In the genomic region with DNA sequence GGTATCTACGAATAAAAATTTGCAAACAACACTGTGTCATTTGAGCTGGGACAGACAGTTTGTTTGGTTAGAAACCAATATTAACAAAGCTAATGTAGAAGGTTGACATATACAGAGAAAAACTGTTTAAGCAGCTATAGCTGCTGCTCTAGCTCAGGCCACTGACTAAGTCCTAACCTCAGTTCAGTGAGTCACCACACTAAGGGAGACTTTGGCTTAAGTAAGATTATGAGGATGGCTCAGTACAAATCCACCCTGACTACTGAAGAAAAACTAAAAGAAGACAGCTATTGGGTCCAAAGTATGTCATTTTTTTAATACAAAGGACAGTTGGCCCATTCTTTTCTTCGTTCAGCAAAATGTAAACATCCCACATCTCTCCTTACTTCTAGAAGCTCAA, we compare ENCODE assay signal across 24 cellular contexts.
DNase-seq lines count a peak whose midpoint lies in the region; ATAC-seq and TF ChIP-seq lines count a peak whose summit lies in the region.
"Had no signal": no experiment of that assay in that cellular context is flagged by ENCODE, and none has a peak within 500 bp of the region (broad histone marks: within the 10 kb centered on the region; RNA-seq: fewer than 3 reads in every experiment).

No MANE protein-coding gene starts in this region.

- H3K4me2 ChIP-seq in smooth muscle cell = no peak overlapping the region

- H4K20me1 ChIP-seq in smooth muscle cell (ENCODE audit: low read depth) = no peaks in the 10 kb centered on the region

- H3K9ac ChIP-seq in smooth muscle cell (ENCODE audit: low read depth) = no peak overlapping the region

- 44% methylated on average over 2 of the region's 2 CpGs for WGBS in smooth muscle cell (ENCODE audit: low lambda C conversion rate)

- no peaks in the 10 kb centered on the region for H3K9me3 ChIP-seq in smooth muscle cell (replicated peaks; ENCODE audit: low read depth)

- H3K79me2 ChIP-seq in smooth muscle cell (ENCODE audit: low read depth) = no peaks in the 10 kb centered on the region

- H3K36me3 ChIP-seq in smooth muscle cell (ENCODE audit: low read depth) = no peaks in the 10 kb centered on the region

- DNase-seq in NCI-H82 (lab: John Stamatoyannopoulos, UW) (peak; percentile 57), astrocyte of the spinal cord (ENCODE audit: low read depth, low spot score) (peak; percentile 2), glomerular visceral epithelial cell (ENCODE audit: extremely low spot score) (peak; percentile 20), smooth muscle cell (lab: John Stamatoyannopoulos, UW; ENCODE audit: unreplicated experiment) (no peak), caudate nucleus (lab: John Stamatoyannopoulos, UW) (no peak), GM19238 (ENCODE audit: insufficient read length, low spot score) (no peak)
- DNase-seq: C1 segment of cervical spinal cord; CD4-positive, alpha-beta memory T cell; COR-L47; GDM1; Karpas-422; MV-4-11; NCI-H1105; NCI-H1436 treated with DMSO at 0.1 percent for 48 hours; NCI-H1930; NCI-H2107; NCI-H446; NCI-H524 treated with DMSO at 0.1 percent for 48 hours; NCI-H774; SHP77 had no signal

- H3K4me3 ChIP-seq in astrocyte of the spinal cord (ENCODE audit: low read depth, low read length) (no peak overlapping the region), smooth muscle cell (no peak overlapping the region)
- H3K4me3 ChIP-seq: GM12878 had no signal

- in situ Hi-C loops in astrocyte of the spinal cord (cut with HindIII; ENCODE audit: low sequenced_read_pairs) = no loop called here

- H3K27ac ChIP-seq in smooth muscle cell (ENCODE audit: low read depth) = peak overlapping the region; percentile 72
- no peak overlapping the region for H3K27ac ChIP-seq in caudate nucleus (ENCODE audit: low read depth, low read length)
- H3K27ac ChIP-seq: RWPE1 had no signal

- ATAC-seq in GM21447 (IDR thresholded peaks at IDR 0.05; ENCODE audit: unreplicated experiment) = no peak
- ATAC-seq: GM12878, HepG2 had no signal

- no peaks in the 10 kb centered on the region for H3F3A ChIP-seq in smooth muscle cell (ENCODE audit: low read depth)

- no peak overlapping the region for H2AFZ ChIP-seq in smooth muscle cell (ENCODE audit: low read depth)

- no peaks in the 10 kb centered on the region for H3K4me1 ChIP-seq in smooth muscle cell (ENCODE audit: low read depth)

- no peak for TF ChIP-seq CTCF in astrocyte of the spinal cord (IDR thresholded peaks at IDR 0.05; ENCODE audit: low read depth, low read length)
- TF ChIP-seq CTCF in smooth muscle cell (IDR thresholded peaks at IDR 0.05; ENCODE audit: borderline replicate concordance, insufficient read depth, poor library complexity, severe bottlenecking) = no peak

- no peaks in the 10 kb centered on the region for H3K27me3 ChIP-seq in smooth muscle cell (ENCODE audit: low read depth)

Comparison
In these comparisons a context has a peak if more than half of its experiments do, and no peak if none do; other contexts are left out.
1. DNase-seq: peak in NCI-H82 (single experiment), astrocyte of the spinal cord (single experiment) and glomerular visceral epithelial cell (single experiment); none in smooth muscle cell (single experiment), caudate nucleus (0 of 61) and GM19238 (single experiment).